ENCODE assay signal across 8 cellular contexts in genomic region chr16:1989209-1989825, GRCh38. TPM values are rescaled to one million over a fixed set of nuclear protein-coding genes. Genes with fewer than 3 reads are reported as not detected.
DNase-seq lines count a peak whose midpoint lies in the region; ATAC-seq and TF ChIP-seq lines count a peak whose summit lies in the region.

No MANE protein-coding gene starts in this region.

- ATAC-seq in Right ventricle myocardium inferior (no peak), left ventricle myocardium superior (no peak), Panc1 (peak; percentile 9), HG02571 (IDR thresholded peaks at IDR 0.05; ENCODE audit: unreplicated experiment) (no peak), GM19351 (IDR thresholded peaks at IDR 0.05; ENCODE audit: unreplicated experiment) (no peak)

- peaks cover 25% of the 10 kb centered on the region for H3K4me1 ChIP-seq in Panc1 (ENCODE audit: control insufficient read depth, insufficient read depth, low read length)
- peaks cover 2% of the 10 kb centered on the region for H3K4me1 ChIP-seq in iPS-15b (ENCODE audit: control insufficient read depth, insufficient read depth, low read length)

- CTCF ChIA-PET in Panc1 (lab: Charles Lee): no interaction called here

- intact Hi-C loops in Right ventricle myocardium inferior (cut with DNase I): no loop called here
- intact Hi-C loops in left ventricle myocardium superior (cut with micrococcal nuclease): no loop called here
- intact Hi-C loops in Panc1 (cut with micrococcal nuclease; ENCODE audit: unreplicated experiment): no loop called here

- no peak overlapping the region for H3K9ac ChIP-seq in iPS-15b (ENCODE audit: low read depth, low read length)

- H3K36me3 ChIP-seq in Panc1 (ENCODE audit: control insufficient read depth, insufficient read depth, low read length) (peaks cover 9% of the 10 kb centered on the region; the same call in 1 of the 2 replicates), iPS-15b (ENCODE audit: control insufficient read depth, insufficient read depth, low read length) (peaks cover 16% of the 10 kb centered on the region)

- DNase-seq in Right ventricle myocardium inferior (ENCODE audit: missing footprints) (peak; percentile 22), left ventricle myocardium superior (no peak), Panc1 (ENCODE audit: low read depth, low spot score) (no peak), SIG-M5 (lab: John Stamatoyannopoulos, UW) (no peak)
- DNase-seq in stimulated activated CD4-positive, alpha-beta T cell treated with anti-CD3 and anti-CD28 coated beads, Interleukin-4, amount 100 ng/mL, for 4 hours: no peak

- H3K27ac ChIP-seq in Panc1 (ENCODE audit: low read length): no peak overlapping the region

- POLR2A ChIA-PET in Panc1 (lab: Charles Lee): no interaction called here

- H3K4me3 ChIP-seq in Panc1 (ENCODE audit: low read depth in 2 of 2, low read length in 2 of 2) (peak overlapping the region; percentile 38 to 50; a peak in 3 of 4 replicates), iPS-15b (ENCODE audit: low read depth, low read length) (peak overlapping the region; percentile 75)

- H3K27me3 ChIP-seq in Panc1 (ENCODE audit: control insufficient read depth, insufficient read depth, low read length) (no peaks in the 10 kb centered on the region), iPS-15b (ENCODE audit: control insufficient read depth, insufficient read depth, low read length) (peaks cover 24% of the 10 kb centered on the region)

- in situ Hi-C loops in Panc1 (cut with HindIII; ENCODE audit: low pct_unique_long_range_greater_than_20kb, low sequenced_read_pairs): no loop called here

- BruUV-seq in Panc1 (replicated peaks; lab: Mats Ljungman, UMichigan): no TSS peak

- H3K9me3 ChIP-seq in Panc1 (ENCODE audit: control insufficient read depth, insufficient read depth, low read depth, low read length) (no peaks in the 10 kb centered on the region), iPS-15b (ENCODE audit: control insufficient read depth, insufficient read depth, low read length) (no peaks in the 10 kb centered on the region)

- TF ChIP-seq CTCF in Panc1 (IDR thresholded peaks at IDR 0.05): no peak

RNA-seq across cellular contexts. Expression of gene SYNGR3, which starts 0.5 kb away (rescaled TPM):
- total RNA-seq in Right ventricle myocardium inferior (0.62 TPM), left ventricle myocardium superior (1.0 TPM), Panc1 (2021; ENCODE audit: unreplicated experiment) (15.2 TPM)
- polyA plus RNA-seq in Panc1 (2012; ENCODE audit: insufficient read length): 35.6 TPM

RNA-seq across cellular contexts. Expression of gene GFER, which starts 5.3 kb away (rescaled TPM):
- 25.8 TPM for total RNA-seq in Right ventricle myocardium inferior
- 32.2 TPM for total RNA-seq in left ventricle myocardium superior
- total RNA-seq in Panc1 (2021; ENCODE audit: unreplicated experiment): 49.2 TPM
- 71.8 TPM for polyA plus RNA-seq in Panc1 (2012; ENCODE audit: insufficient read length)

RNA-seq across cellular contexts. Expression of gene NOXO1, which starts 8.0 kb away (rescaled TPM):
- total RNA-seq in Right ventricle myocardium inferior (0.22 TPM), left ventricle myocardium superior (not detected), Panc1 (2021; ENCODE audit: unreplicated experiment) (4.0 TPM)
- 2.3 TPM for polyA plus RNA-seq in Panc1 (2012; ENCODE audit: insufficient read length)

RNA-seq across cellular contexts. Expression of gene TBL3, which starts 17.5 kb away (rescaled TPM):
- total RNA-seq in Right ventricle myocardium inferior (24.9 TPM), left ventricle myocardium superior (24.4 TPM), Panc1 (2021; ENCODE audit: unreplicated experiment) (42.4 TPM)
- polyA plus RNA-seq in Panc1 (2012; ENCODE audit: insufficient read length): 72.9 TPM

RNA-seq across cellular contexts. Expression of gene ZNF598, which starts 20.3 kb away (rescaled TPM):
- total RNA-seq in Right ventricle myocardium inferior (18.5 TPM), left ventricle myocardium superior (16.0 TPM), Panc1 (2021; ENCODE audit: unreplicated experiment) (85.7 TPM)
- 64.6 TPM for polyA plus RNA-seq in Panc1 (2012; ENCODE audit: insufficient read length)
